2 cellular contexts compared by ENCODE assay signal in genomic region chr3:185309795-185310194, GRCh38.
TF ChIP-seq lines count a peak whose summit lies in the region.

No MANE protein-coding gene starts in this region.

TF ChIP-seq in HepG2, 621 proteins besides CTCF, POLR2A, EP300 and RAD21:
- TF ChIP-seq ZBTB1 (CRISPR knock-in tag; IDR thresholded peaks at IDR 0.05; ENCODE audit: borderline replicate concordance) (no peak), MAZ (IDR thresholded peaks at IDR 0.05; ENCODE audit: borderline replicate concordance, low read depth, low read length) (no peak), MAZ (CRISPR knock-in tag; IDR thresholded peaks at IDR 0.05; ENCODE audit: low read depth) (no peak), ASH2L (IDR thresholded peaks at IDR 0.05; ENCODE audit: insufficient read length, low read depth, low read length) (peak; percentile 28), REPIN1 (CRISPR knock-in tag; IDR thresholded peaks at IDR 0.05; ENCODE audit: borderline replicate concordance, low read depth) (0 out of 2 replicates have a peak, but pooled peaks have one; percentile 30), NKX3-1 (CRISPR knock-in tag; IDR thresholded peaks at IDR 0.05) (no peak), FLYWCH1 (CRISPR knock-in tag; IDR thresholded peaks at IDR 0.05) (no peak), ZNF574 (CRISPR knock-in tag; IDR thresholded peaks at IDR 0.05) (0 out of 2 replicates have a peak, but pooled peaks have one; percentile 6), DMAP1 (CRISPR knock-in tag; IDR thresholded peaks at IDR 0.05) (no peak), ZFY (CRISPR knock-in tag; IDR thresholded peaks at IDR 0.05) (0 out of 2 replicates have a peak, but pooled peaks have one; percentile 30), TFAP4 (IDR thresholded peaks at IDR 0.05; ENCODE audit: borderline replicate concordance, low read depth) (0 out of 2 replicates have a peak, but pooled peaks have one; percentile 25), MYNN (CRISPR knock-in tag; IDR thresholded peaks at IDR 0.05; ENCODE audit: low read depth) (no peak), CHD2 (IDR thresholded peaks at IDR 0.05; ENCODE audit: low read depth, low read length) (no peak), ZNF850 (CRISPR knock-in tag; conservative IDR thresholded peaks at IDR 0.05) (no peak), ZKSCAN8 (CRISPR knock-in tag; IDR thresholded peaks at IDR 0.05; ENCODE audit: borderline replicate concordance) (no peak), NFE2L2 (IDR thresholded peaks at IDR 0.05; ENCODE audit: low read length) (no peak)

TF ChIP-seq in SK-N-SH treated with all-trans-retinoic acid at 6 μM for 48 hours, 23 proteins besides CTCF, POLR2A, EP300 and RAD21:
- TF ChIP-seq BACH2 (CRISPR knock-in tag; IDR thresholded peaks at IDR 0.05; ENCODE audit: borderline replicate concordance) (no peak), ZFP3 (CRISPR knock-in tag; IDR thresholded peaks at IDR 0.05) (no peak), ZC3H10 (CRISPR knock-in tag; IDR thresholded peaks at IDR 0.05) (no peak), ISL1 (CRISPR knock-in tag; IDR thresholded peaks at IDR 0.05) (no peak), CSRNP3 (CRISPR knock-in tag; IDR thresholded peaks at IDR 0.05) (no peak), CREB5 (CRISPR knock-in tag; IDR thresholded peaks at IDR 0.05; ENCODE audit: low read depth) (no peak), TCF4 (CRISPR knock-in tag; IDR thresholded peaks at IDR 0.05; ENCODE audit: borderline replicate concordance) (no peak), SNAI2 (CRISPR knock-in tag; IDR thresholded peaks at IDR 0.05) (no peak), ZNF565 (CRISPR knock-in tag; conservative IDR thresholded peaks at IDR 0.05; ENCODE audit: low read depth) (no peak), CSDC2 (CRISPR knock-in tag; IDR thresholded peaks at IDR 0.05) (no peak), GLIS3 (CRISPR knock-in tag; IDR thresholded peaks at IDR 0.05) (no peak), ARNTL (CRISPR knock-in tag; IDR thresholded peaks at IDR 0.05; ENCODE audit: borderline replicate concordance, low read depth) (no peak)
